8 cellular contexts compared by ENCODE assay signal in the genomic region with DNA sequence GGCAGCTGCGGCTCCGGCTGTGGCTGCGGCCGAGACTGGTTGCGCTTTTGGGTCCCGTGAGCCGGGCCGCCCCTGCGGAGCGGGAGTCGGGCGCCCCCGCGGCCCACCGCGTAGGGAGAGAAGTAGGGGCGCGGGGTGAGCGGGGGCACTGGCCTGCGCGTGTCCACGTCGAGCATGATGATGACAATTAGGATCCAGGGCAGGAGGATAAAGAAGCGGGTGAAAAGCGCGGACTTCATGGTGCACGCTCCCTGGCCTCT. TPM values are rescaled to one million over a fixed set of nuclear protein-coding genes. Genes with fewer than 3 reads are reported as not detected.
DNase-seq lines count a peak whose midpoint lies in the region; ATAC-seq and TF ChIP-seq lines count a peak whose summit lies in the region.

No MANE protein-coding gene starts in this region.

- no peak overlapping the region for H3K18ac ChIP-seq in IMR-90 (ENCODE audit: low read depth, low read length)

- H2BK5ac ChIP-seq in IMR-90 (ENCODE audit: low read depth, low read length, poor library complexity, severe bottlenecking): no peak overlapping the region

- peak overlapping the region; percentile 56 for H3K4me2 ChIP-seq in IMR-90 (ENCODE audit: low read depth, low read length)

- H3K9me3 ChIP-seq in IMR-90 (ENCODE audit: control insufficient read depth, insufficient read depth, low read length) (no peaks in the 10 kb centered on the region), endodermal cell (ENCODE audit: control insufficient read depth, low read length) (no peaks in the 10 kb centered on the region), ovary (no peaks in the 10 kb centered on the region)

- H3K4me1 Mint-ChIP-seq in endodermal cell: peaks cover 4% of the 10 kb centered on the region

- 0% methylated on average over 2 of the region's 27 CpGs; no CpG with 5 or more reads in 1 of the 2 experiments for WGBS in IMR-90 (ENCODE audit: extremely low coverage in 2 of 2, insufficient read length in 1 of 2), 2 experiments
- WGBS in endodermal cell (ENCODE audit: insufficient coverage in 1 of 2, insufficient read length in 1 of 2), 2 experiments: 0 to 2% methylated on average over 5 to 27 of the region's 27 CpGs
- 0 to 3% (median 1%) methylated on average over 26 to 27 of the region's 27 CpGs for WGBS in ovary, 3 donors

- H4K8ac ChIP-seq in IMR-90 (ENCODE audit: low read depth in 2 of 2, low read length in 2 of 2): no peak overlapping the region

- H3K9ac ChIP-seq in IMR-90 (ENCODE audit: low read depth, low read length) (no peak overlapping the region), endodermal cell (ENCODE audit: extremely low read depth, low read length, poor library complexity, severe bottlenecking) (no peak overlapping the region)

- no peak overlapping the region for H3K4ac ChIP-seq in IMR-90 (ENCODE audit: low read depth, low read length)

- DNase-seq in GM12864 (ENCODE audit: low read depth) (no peak), IMR-90 (no peak), endodermal cell (no peak), ovary (no peak), SKM-1 (lab: John Stamatoyannopoulos, UW; ENCODE audit: unreplicated experiment) (no peak), NCI-H1930 (lab: John Stamatoyannopoulos, UW) (no peak)
- no peak for DNase-seq in stimulated activated naive CD4-positive, alpha-beta T cell treated with Interleukin-2 at 50 U/mL for 16 hours (lab: John Stamatoyannopoulos, UW)

- no TSS peak for BruUV-seq in IMR-90 (replicated peaks; lab: Mats Ljungman, UMichigan)

- H3K4me3 ChIP-seq in GM12864 (ENCODE audit: low read depth, low read length) (peak overlapping the region; percentile 52), IMR-90 (ENCODE audit: insufficient read depth, low read depth, low read length) (peak overlapping the region; percentile 33; the same call in 1 of the 2 replicates), endodermal cell (ENCODE audit: low read length) (peak overlapping the region; percentile 79), ovary (peak overlapping the region; percentile 40)

- POLR2A ChIA-PET in IMR-90 (lab: Charles Lee; ENCODE audit: unreplicated experiment): no interaction called here

- no peak overlapping the region for H3K56ac ChIP-seq in IMR-90 (ENCODE audit: extremely low read depth, insufficient read depth, low read length)

- no peak overlapping the region for H4K5ac ChIP-seq in IMR-90 (ENCODE audit: low read depth, low read length)

- H3K27me3 Mint-ChIP-seq in endodermal cell (ENCODE audit: insufficient read depth): peaks cover 74% of the 10 kb centered on the region

- no peak overlapping the region for H2AK5ac ChIP-seq in IMR-90 (ENCODE audit: low read depth, low read length)

- TF ChIP-seq POLR2A in IMR-90 (IDR thresholded peaks at IDR 0.05; ENCODE audit: low read depth, low read length) (no peak), ovary (IDR thresholded peaks at IDR 0.05) (no peak)

- no peak overlapping the region for H4K91ac ChIP-seq in IMR-90 (ENCODE audit: insufficient read depth, low read depth, low read length)

- ATAC-seq in IMR-90 (ENCODE audit: low read depth) (no peak; the same call in 1 of the 2 replicates), HG02938 (IDR thresholded peaks at IDR 0.05; ENCODE audit: unreplicated experiment) (no peak)

- no peak overlapping the region for H2BK15ac ChIP-seq in IMR-90 (ENCODE audit: low read depth, low read length)

- H3K27ac ChIP-seq in IMR-90 (ENCODE audit: insufficient read depth, low read length): no peak overlapping the region
- H3K27ac ChIP-seq in endodermal cell (ENCODE audit: low read depth, low read length): no peak overlapping the region
- H3K27ac ChIP-seq in ovary: no peak overlapping the region

- H2AFZ ChIP-seq in IMR-90 (replicated peaks; ENCODE audit: low read length, poor library complexity): peak overlapping the region; percentile 88

- TF ChIP-seq CTCF in GM12864 (IDR thresholded peaks at IDR 0.05; ENCODE audit: low read depth, low read length, missing control alignments) (no peak), IMR-90 (conservative IDR thresholded peaks at IDR 0.05; ENCODE audit: low read depth, low read length) (no peak), endodermal cell (conservative IDR thresholded peaks at IDR 0.05) (peak; percentile 33), ovary (IDR thresholded peaks at IDR 0.05) (no peak)

- H3K23ac ChIP-seq in IMR-90 (ENCODE audit: low read depth, low read length): no peak overlapping the region

- H2BK20ac ChIP-seq in IMR-90 (ENCODE audit: low read depth, low read length): no peak overlapping the region

- no peak for TF ChIP-seq EP300 in ovary (IDR thresholded peaks at IDR 0.05)

- no peaks in the 10 kb centered on the region for H3K9me1 ChIP-seq in IMR-90 (ENCODE audit: insufficient read depth, low read length)

- H2BK120ac ChIP-seq in IMR-90 (ENCODE audit: low read depth, low read length): no peak overlapping the region

- H2AK9ac ChIP-seq in IMR-90 (replicated peaks; ENCODE audit: low read depth, low read length, poor library complexity): peak overlapping the region; percentile 34

- dilution Hi-C loops in IMR-90 (cut with HindIII; ENCODE audit: low sequenced_read_pairs, unreplicated experiment): no loop called here

- H3K14ac ChIP-seq in IMR-90 (replicated peaks; ENCODE audit: low read depth, low read length): no peak overlapping the region

- H3K36me3 ChIP-seq in IMR-90 (ENCODE audit: control insufficient read depth, insufficient read depth, low read length) (no peaks in the 10 kb centered on the region), endodermal cell (ENCODE audit: control insufficient read depth, insufficient read depth, low read length) (no peaks in the 10 kb centered on the region), ovary (no peaks in the 10 kb centered on the region)

- peaks cover 46% of the 10 kb centered on the region for H3K27me3 ChIP-seq in IMR-90 (ENCODE audit: control insufficient read depth, insufficient read depth, low read length)
- peaks cover 91% of the 10 kb centered on the region for H3K27me3 ChIP-seq in endodermal cell (ENCODE audit: control insufficient read depth, insufficient read depth, low read length, poor library complexity, severe bottlenecking)
- no peaks in the 10 kb centered on the region for H3K27me3 ChIP-seq in ovary

- CTCF ChIA-PET in IMR-90 (lab: Yijun Ruan, JAX): interaction anchor here (0.6 to 1.0 kb wide), 2 partner anchors 254 to 257 kb away, joined by 3 read pairs; no protein-coding TSS in a partner anchor

- intact Hi-C loops in IMR-90 (cut with micrococcal nuclease) (loop anchor here (2.0 to 5.0 kb wide), 7 partner anchors 71 to 735 kb away; a partner anchor contains a TSS), ovary (cut with DNase I) (loop anchor here in 1 of 4 donors (5.0 kb wide), 1 partner anchor 249 kb away; no protein-coding TSS in a partner anchor)

- TF ChIP-seq RAD21 in IMR-90 (IDR thresholded peaks at IDR 0.05; ENCODE audit: low read length): no peak

- peak overlapping the region; percentile 60 for H3K4me3 Mint-ChIP-seq in endodermal cell

- no peaks in the 10 kb centered on the region for H4K20me1 ChIP-seq in IMR-90 (ENCODE audit: insufficient read depth, low read length)

- no peaks in the 10 kb centered on the region for H3K9me3 Mint-ChIP-seq in endodermal cell

- in situ Hi-C loops in IMR-90 (cut with MboI; ENCODE audit: low sequenced_read_pairs): no loop called here

- H3K79me1 ChIP-seq in IMR-90 (ENCODE audit: low read depth in 1 of 2, low read length in 2 of 2): no peaks in the 10 kb centered on the region

- H3K27ac Mint-ChIP-seq in endodermal cell: no peak overlapping the region

- H3K36me3 Mint-ChIP-seq in endodermal cell (ENCODE audit: low read depth): no peaks in the 10 kb centered on the region

- no peaks in the 10 kb centered on the region for H3K4me1 ChIP-seq in IMR-90 (ENCODE audit: control insufficient read depth, insufficient read depth, low read length)
- no peaks in the 10 kb centered on the region for H3K4me1 ChIP-seq in endodermal cell (ENCODE audit: control insufficient read depth, insufficient read depth, low read length)
- H3K4me1 ChIP-seq in ovary (ENCODE audit: insufficient read depth): peaks cover 10% of the 10 kb centered on the region

TF ChIP-seq in IMR-90, 13 proteins besides CTCF, POLR2A, EP300 and RAD21 (continues in another document):
- TF ChIP-seq CEBPB (IDR thresholded peaks at IDR 0.05; ENCODE audit: low read depth, low read length) (no peak), MAFK (IDR thresholded peaks at IDR 0.05; ENCODE audit: low read depth, low read length) (no peak), RCOR1 (IDR thresholded peaks at IDR 0.05; ENCODE audit: insufficient replicate concordance, low read length) (no peak), RFX5 (IDR thresholded peaks at IDR 0.05; ENCODE audit: low read depth, low read length) (no peak), CHD1 (IDR thresholded peaks at IDR 0.05; ENCODE audit: low read depth, low read length) (no peak), SMC3 (IDR thresholded peaks at IDR 0.05; ENCODE audit: low read depth, low read length) (no peak), FOS (IDR thresholded peaks at IDR 0.05; ENCODE audit: low read depth, low read length) (no peak), NFE2L2 (IDR thresholded peaks at IDR 0.05; ENCODE audit: low read depth, low read length) (no peak)
- TF ChIP-seq, protein P1, sequence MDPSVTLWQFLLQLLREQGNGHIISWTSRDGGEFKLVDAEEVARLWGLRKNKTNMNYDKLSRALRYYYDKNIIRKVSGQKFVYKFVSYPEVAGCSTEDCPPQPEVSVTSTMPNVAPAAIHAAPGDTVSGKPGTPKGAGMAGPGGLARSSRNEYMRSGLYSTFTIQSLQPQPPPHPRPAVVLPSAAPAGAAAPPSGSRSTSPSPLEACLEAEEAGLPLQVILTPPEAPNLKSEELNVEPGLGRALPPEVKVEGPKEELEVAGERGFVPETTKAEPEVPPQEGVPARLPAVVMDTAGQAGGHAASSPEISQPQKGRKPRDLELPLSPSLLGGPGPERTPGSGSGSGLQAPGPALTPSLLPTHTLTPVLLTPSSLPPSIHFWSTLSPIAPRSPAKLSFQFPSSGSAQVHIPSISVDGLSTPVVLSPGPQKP (IDR thresholded peaks at IDR 0.05; ENCODE audit: borderline replicate concordance, low read depth, low read length): no peak
- TF ChIP-seq, protein P2, sequence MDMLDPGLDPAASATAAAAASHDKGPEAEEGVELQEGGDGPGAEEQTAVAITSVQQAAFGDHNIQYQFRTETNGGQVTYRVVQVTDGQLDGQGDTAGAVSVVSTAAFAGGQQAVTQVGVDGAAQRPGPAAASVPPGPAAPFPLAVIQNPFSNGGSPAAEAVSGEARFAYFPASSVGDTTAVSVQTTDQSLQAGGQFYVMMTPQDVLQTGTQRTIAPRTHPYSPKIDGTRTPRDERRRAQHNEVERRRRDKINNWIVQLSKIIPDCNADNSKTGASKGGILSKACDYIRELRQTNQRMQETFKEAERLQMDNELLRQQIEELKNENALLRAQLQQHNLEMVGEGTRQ (IDR thresholded peaks at IDR 0.05; ENCODE audit: low read depth, low read length): no peak

RNA-seq across cellular contexts. Expression of a gene that starts 0.7 kb away (rescaled TPM):
- not detected in 2 replicates for total RNA-seq in IMR-90 (2012; rRNA removed)
- 0.02 and 0.03 TPM in 2 replicates for polyA plus RNA-seq in IMR-90 (2012; rRNA removed)
- polyA plus RNA-seq in IMR-90 (2012; cell fraction: cytosol; rRNA removed): not detected in 2 replicates
- polyA plus RNA-seq in IMR-90 (2012; cell fraction: nucleus; rRNA removed; ENCODE audit: low replicate concordance): not detected in 2 replicates
- total RNA-seq in endodermal cell: under 1 TPM; 0.31 to 0.42 TPM
- 0.57 TPM for polyA plus RNA-seq in endodermal cell (2013, experiment 1 of 2)
- polyA plus RNA-seq in endodermal cell (2013, experiment 2 of 2): 0.46 TPM
- under 1 TPM in 1 of 7 donors, not detected in 6; 0.05 TPM for total RNA-seq in ovary
- under 1 TPM; 0.04 to 0.15 TPM for polyA plus RNA-seq in ovary
